Comparison of ENCODE assay signal across 16 cellular contexts in genomic region chr2:48504647-48505327, GRCh38. TPM values are rescaled to one million over a fixed set of nuclear protein-coding genes. Genes with fewer than 3 reads are reported as not detected.
DNase-seq lines count a peak whose midpoint lies in the region; ATAC-seq, FAIRE-seq and TF ChIP-seq lines count a peak whose summit lies in the region.
"Had no signal": no experiment of that assay in that cellular context is flagged by ENCODE, and none has a peak within 500 bp of the region (broad histone marks: within the 10 kb centered on the region; RNA-seq: fewer than 3 reads in every experiment).

No MANE protein-coding gene starts in this region.

- TF ChIP-seq POLR2A in HepG2 (IDR thresholded peaks at IDR 0.05; ENCODE audit: insufficient read depth in 1 of 2, low read depth in 2 of 2, low read length in 2 of 2) = no peak
- no peak for TF ChIP-seq POLR2A in right lobe of liver (IDR thresholded peaks at IDR 0.05)
- no peak for TF ChIP-seq POLR2A in upper lobe of left lung (IDR thresholded peaks at IDR 0.05)

- no peak for TF ChIP-seq CTCF in HepG2 (CRISPR knock-in tag; IDR thresholded peaks at IDR 0.05)
- TF ChIP-seq CTCF in right lobe of liver (IDR thresholded peaks at IDR 0.05) = no peak
- no peak for TF ChIP-seq CTCF in fibroblast of the aortic adventitia (IDR thresholded peaks at IDR 0.05; ENCODE audit: insufficient read depth, low read length)
- TF ChIP-seq CTCF in upper lobe of left lung (IDR thresholded peaks at IDR 0.05) = no peak

- H3K4me3 ChIP-seq in HepG2 (replicated peaks in 1 of 3; ENCODE audit: insufficient read depth in 1 of 3, low read depth in 2 of 3, low read length in 3 of 3) (no peak overlapping the region), right lobe of liver (no peak overlapping the region), adipocyte (ENCODE audit: low read length) (no peak overlapping the region), fibroblast of the aortic adventitia (ENCODE audit: low read depth, low read length) (no peak overlapping the region), upper lobe of left lung (no peak overlapping the region)
- H3K4me3 ChIP-seq: right atrium auricular region had no signal

- WGBS in HepG2 (ENCODE audit: low lambda C conversion rate) = 96% methylated on average over 4 of the region's 4 CpGs
- 90% methylated on average over 4 of the region's 4 CpGs for WGBS in right lobe of liver (ENCODE audit: insufficient coverage, low coverage, low lambda C conversion rate, missing lambda C conversion rate)
- WGBS in upper lobe of left lung, 2 donors = 82 to 85% methylated on average over 4 of the region's 4 CpGs

- H3K4me1 ChIP-seq in HepG2 (ENCODE audit: insufficient read depth, low read length) = peaks cover 17% of the 10 kb centered on the region
- H3K4me1 ChIP-seq in right lobe of liver = peaks cover 0 to 16% (median 0%) of the 10 kb centered on the region in 4 donors
- peaks cover 23% of the 10 kb centered on the region for H3K4me1 ChIP-seq in adipocyte (ENCODE audit: control insufficient read depth, insufficient read depth, low read length)
- peaks cover 15 to 20% (median 19%) of the 10 kb centered on the region in 4 donors for H3K4me1 ChIP-seq in upper lobe of left lung

- no peak for FAIRE-seq in HepG2 (lab: Jason Lieb, UNC)
- FAIRE-seq: GM18507 had no signal

- POLR2A ChIA-PET in HepG2 (lab: Yijun Ruan, JAX) = no interaction called here

- CTCF ChIA-PET in HepG2 (lab: Yijun Ruan, JAX; ENCODE audit: low intra/inter-chr PET ratio, low total read pairs) = no interaction called here

- H3K9ac ChIP-seq in HepG2 (ENCODE audit: insufficient read depth, low read depth, low read length) (no peak overlapping the region), adipocyte (ENCODE audit: low read length) (no peak overlapping the region)

- H3K27me3 ChIP-seq in HepG2 (ENCODE audit: control insufficient read depth in 1 of 2, insufficient read depth in 2 of 2, low read length in 2 of 2) (no peaks in the 10 kb centered on the region), right lobe of liver (no peaks in the 10 kb centered on the region), adipocyte (replicated peaks; ENCODE audit: control insufficient read depth, insufficient read depth, low read length) (no peaks in the 10 kb centered on the region), upper lobe of left lung (no peaks in the 10 kb centered on the region)
- H3K27me3 ChIP-seq: right atrium auricular region had no signal

- BruUV-seq in HepG2 (replicated peaks; lab: Mats Ljungman, UMichigan) = no TSS peak

- DNase-seq in HepG2 (ENCODE audit: low spot score) (no peak), right lobe of liver (no peak), adipocyte (ENCODE audit: low read depth) (peak; percentile 84), fibroblast of the aortic adventitia (ENCODE audit: low read depth) (peak; percentile 78), iPS-NIHi11 (ENCODE audit: low spot score) (no peak), upper lobe of left lung (no peak), superior temporal gyrus (ENCODE audit: extremely low spot score) (no peak)
- DNase-seq: 8988T; activated naive CD4-positive, alpha-beta T cell treated with Interleukin-2 at 50 U/mL for 16 hours; Caco-2; NCI-H1436 had no signal

- no peaks in the 10 kb centered on the region for H3K79me2 ChIP-seq in HepG2 (ENCODE audit: insufficient read depth, low read length)

- intact Hi-C loops in HepG2 (cut with micrococcal nuclease; ENCODE audit: unreplicated experiment) (no loop called here), right lobe of liver (cut with DNase I) (no loop called here)

- no peaks in the 10 kb centered on the region for H4K20me1 ChIP-seq in HepG2 (ENCODE audit: insufficient read depth, low read length)

- no peaks in the 10 kb centered on the region for H3K9me3 ChIP-seq in HepG2 (ENCODE audit: low read length)
- H3K9me3 ChIP-seq in right lobe of liver = no peaks in the 10 kb centered on the region
- no peaks in the 10 kb centered on the region for H3K9me3 ChIP-seq in adipocyte (ENCODE audit: control insufficient read depth, low read length)
- H3K9me3 ChIP-seq in upper lobe of left lung = no peaks in the 10 kb centered on the region
- H3K9me3 ChIP-seq: Caco-2, right atrium auricular region had no signal

- H3K36me3 ChIP-seq in HepG2 (replicated peaks in 1 of 2; ENCODE audit: control insufficient read depth in 1 of 2, insufficient read depth in 2 of 2, low read length in 2 of 2) (peaks cover 3 to 11% of the 10 kb centered on the region in 2 experiments; a peak in 4 of 5 replicates), right lobe of liver (peaks cover 0 to 12% (median 1%) of the 10 kb centered on the region in 4 donors), adipocyte (ENCODE audit: control insufficient read depth, insufficient read depth, low read length, severe bottlenecking) (peaks cover 15% of the 10 kb centered on the region), upper lobe of left lung (peaks cover 7 to 34% (median 20%) of the 10 kb centered on the region in 4 donors)

- TF ChIP-seq EP300 in HepG2 (IDR thresholded peaks at IDR 0.05; ENCODE audit: low read depth in 2 of 2, low read length in 2 of 2) = no peak
- TF ChIP-seq EP300 in HepG2 (CRISPR knock-in tag; IDR thresholded peaks at IDR 0.05; ENCODE audit: borderline replicate concordance) = no peak
- TF ChIP-seq EP300 in upper lobe of left lung (IDR thresholded peaks at IDR 0.05) = no peak

- ATAC-seq in HepG2 (no peak), right lobe of liver (no peak), upper lobe of left lung (ENCODE audit: low FRiP score in 2 of 2) (no peak), HG02678 (IDR thresholded peaks at IDR 0.05; ENCODE audit: unreplicated experiment) (no peak)
- ATAC-seq: stimulated activated effector memory CD8-positive, alpha-beta T cell treated with anti-CD3 and anti-CD28 coated beads, Interleukin-12 subunit alpha, Interleukin-12 subunit beta, amount 100 ng/mL, for 72 hours had no signal

- H3K4me2 ChIP-seq in HepG2 (ENCODE audit: low read depth, low read length) = no peak overlapping the region

- H3K27ac ChIP-seq in HepG2 (ENCODE audit: extremely low read length, insufficient read depth, low read length) (no peak overlapping the region), right lobe of liver (no peak overlapping the region), upper lobe of left lung (no peak overlapping the region)
- H3K27ac ChIP-seq: right atrium auricular region, VCaP had no signal

- H2AFZ ChIP-seq in HepG2 (ENCODE audit: low read length) = no peak overlapping the region

- in situ Hi-C loops in HepG2 (cut with HindIII; ENCODE audit: extremely low pct_ligation_motif_present, low pct_unique_long_range_greater_than_20kb) = no loop called here

- no peak for TF ChIP-seq RAD21 in HepG2 (CRISPR knock-in tag; IDR thresholded peaks at IDR 0.05)

TF ChIP-seq in HepG2, 621 proteins besides CTCF, POLR2A, EP300 and RAD21:
- TF ChIP-seq ZNF775 (CRISPR knock-in tag; IDR thresholded peaks at IDR 0.05; ENCODE audit: borderline replicate concordance) = no peak
- TF ChIP-seq ZNF629 (CRISPR knock-in tag; conservative IDR thresholded peaks at IDR 0.05) = no peak
- 0 out of 4 replicates have a peak, but pooled peaks of 1 of the 2 experiments have one; percentile 8 for TF ChIP-seq MAFK (conservative IDR thresholded peaks at IDR 0.05 in 1 of 2, IDR thresholded peaks at IDR 0.05 in 1 of 2; ENCODE audit: low read length in 2 of 2)
- TF ChIP-seq STAT5B (CRISPR knock-in tag; IDR thresholded peaks at IDR 0.05) = no peak
- TF ChIP-seq FOSL2 (CRISPR knock-in tag; IDR thresholded peaks at IDR 0.05) = 0 out of 2 replicates have a peak, but pooled peaks have one; percentile 30
- TF ChIP-seq HHEX (CRISPR knock-in tag; IDR thresholded peaks at IDR 0.05) = no peak

RNA-seq across cellular contexts. Expression of gene STON1, which starts 25.2 kb away (rescaled TPM):
- total RNA-seq in HepG2 (2016; rRNA removed; fragmentation: Illumina TruSeq; extraction: Trizol) (0.09 TPM in 1 of 2 replicates, not detected in the other), right lobe of liver (1 to 10 TPM; 1.1 to 4.3 (median 1.6) TPM), fibroblast of the aortic adventitia (ENCODE audit: low replicate concordance) (24.6 and 79.9 TPM in 2 replicates), upper lobe of left lung (10 to 100 TPM; 13.2 to 27.0 (median 20.0) TPM)
- total RNA-seq in HepG2 (2016; cell fraction: cytosol; rRNA removed; fragmentation: Illumina TruSeq; extraction: Trizol; ENCODE audit: low read depth) = not detected in 2 replicates
- total RNA-seq in HepG2 (2016; cell fraction: insoluble cytoplasmic fraction; rRNA removed; fragmentation: Illumina TruSeq; extraction: Trizol) = 0.09 and 0.15 TPM in 2 replicates
- 0.06 TPM in 1 of 2 replicates, not detected in the other for total RNA-seq in HepG2 (2016; cell fraction: membrane; rRNA removed; fragmentation: Illumina TruSeq; extraction: Trizol)
- 0.43 and 0.44 TPM in 2 replicates for total RNA-seq in HepG2 (2016; cell fraction: nucleus; rRNA removed; fragmentation: Illumina TruSeq; extraction: Trizol)
- polyA plus RNA-seq in HepG2 (2011; rRNA removed) = 0.26 and 0.28 TPM in 2 replicates
- 0.13 and 0.18 TPM in 2 replicates for polyA plus RNA-seq in HepG2 (2011; cell fraction: cytosol; rRNA removed)
- 0.48 and 0.84 TPM in 2 replicates for polyA plus RNA-seq in HepG2 (2011; cell fraction: nucleus; rRNA removed)
- 0.12 and 0.28 TPM in 2 replicates for polyA plus RNA-seq in HepG2 (2012)
- not detected in 2 replicates for polyA plus RNA-seq in HepG2 (2016; cell fraction: cytosol; fragmentation: Illumina TruSeq; extraction: Trizol; ENCODE audit: low read depth)
- not detected in 2 replicates for polyA plus RNA-seq in HepG2 (2016; cell fraction: insoluble cytoplasmic fraction; fragmentation: Illumina TruSeq; extraction: Trizol; ENCODE audit: low read depth)
- polyA plus RNA-seq in HepG2 (2016; cell fraction: membrane; fragmentation: Illumina TruSeq; extraction: Trizol; ENCODE audit: low read depth) = not detected in 2 replicates
- polyA plus RNA-seq in HepG2 (2016; cell fraction: nucleus; fragmentation: Illumina TruSeq; extraction: Trizol; ENCODE audit: insufficient read depth, low read depth) = 0.27 and 0.80 TPM in 2 replicates
- 0.09 and 0.72 TPM in 2 replicates for polyA minus RNA-seq in HepG2 (2011; rRNA and poly(A)+ RNA removed; ENCODE audit: low replicate concordance)
- 0.18 TPM in 1 of 2 replicates, not detected in the other for polyA minus RNA-seq in HepG2 (2011; cell fraction: cytosol; rRNA and poly(A)+ RNA removed)
- 0.75 and 0.90 TPM in 2 replicates for polyA minus RNA-seq in HepG2 (2011; cell fraction: nucleus; rRNA and poly(A)+ RNA removed)

Comparison
In these comparisons a context has a peak if more than half of its experiments do, and no peak if none do; other contexts are left out.
1. DNase-seq: peak in adipocyte (single experiment) and fibroblast of the aortic adventitia (single experiment); none in HepG2 (single experiment), right lobe of liver (0 of 3), iPS-NIHi11 (single experiment), upper lobe of left lung (0 of 2) and superior temporal gyrus (single experiment).